Comparison of ENCODE assay signal across 11 cellular contexts in genomic region chr7:80312139-80312661, GRCh38.
DNase-seq lines count a peak whose midpoint lies in the region; ATAC-seq and TF ChIP-seq lines count a peak whose summit lies in the region.
"Had no signal": no experiment of that assay in that cellular context is flagged by ENCODE, and none has a peak within 500 bp of the region (broad histone marks: within the 10 kb centered on the region; RNA-seq: fewer than 3 reads in every experiment).

No MANE protein-coding gene starts in this region.

- peak overlapping the region; percentile 63 for H3K4me2 ChIP-seq in PC-3 (ENCODE audit: low read length)

- no peaks in the 10 kb centered on the region for H4K20me1 ChIP-seq in PC-3 (ENCODE audit: low read length)

- BruUV-seq in PC-3 (replicated peaks; lab: Mats Ljungman, UMichigan) = no TSS peak

- H3K9me2 ChIP-seq in PC-3 (replicated peaks; ENCODE audit: low read length) = no peaks in the 10 kb centered on the region

- CTCF ChIA-PET in PC-3 (lab: Charles Lee) = interaction anchor here (0.8 to 1.9 kb wide), 2 partner anchors 80 to 178 kb away, joined by 4 read pairs; no protein-coding TSS in a partner anchor

- H3K9me3 ChIP-seq in PC-3 (ENCODE audit: low read length) = no peaks in the 10 kb centered on the region
- H3K9me3 ChIP-seq: thoracic aorta had no signal

- peak overlapping the region; percentile 74 for H3K27ac ChIP-seq in PC-3 (ENCODE audit: low read length)
- H3K27ac ChIP-seq: thoracic aorta had no signal

- H3K4me1 ChIP-seq in PC-3 (ENCODE audit: insufficient read depth, low read length) = peaks cover 23% of the 10 kb centered on the region

- no peak overlapping the region for H3K4me3 ChIP-seq in PC-3 (ENCODE audit: low read length)
- no peak overlapping the region for H3K4me3 ChIP-seq in fibroblast of mammary gland (ENCODE audit: control insufficient read depth, low read depth, low read length)
- H3K4me3 ChIP-seq: thoracic aorta had no signal

- TF ChIP-seq CTCF in PC-3 (conservative IDR thresholded peaks at IDR 0.05; ENCODE audit: low read depth, low read length) = no peak
- TF ChIP-seq CTCF in fibroblast of mammary gland (conservative IDR thresholded peaks at IDR 0.05; ENCODE audit: control insufficient read depth, insufficient read depth, low read depth, low read length) = no peak

- no peaks in the 10 kb centered on the region for H3K79me2 ChIP-seq in PC-3 (ENCODE audit: low read length)

- peak overlapping the region; percentile 19 for H3K9ac ChIP-seq in PC-3 (ENCODE audit: low read length)

- no peaks in the 10 kb centered on the region for H3K36me3 ChIP-seq in PC-3 (ENCODE audit: low read depth, low read length)
- H3K36me3 ChIP-seq: thoracic aorta had no signal

- no peaks in the 10 kb centered on the region for H3F3A ChIP-seq in PC-3 (ENCODE audit: low read length, unreplicated experiment)

- POLR2A ChIA-PET in PC-3 (lab: Charles Lee; ENCODE audit: unreplicated experiment) = no interaction called here

- H3K27me3 ChIP-seq in PC-3 (ENCODE audit: low read length) = no peaks in the 10 kb centered on the region

- intact Hi-C loops in PC-3 (cut with micrococcal nuclease) = loop anchor here (1.0 to 5.0 kb wide), 4 partner anchors 34 to 81 kb away; no protein-coding TSS in a partner anchor

- peak; percentile 94 for ATAC-seq in PC-3
- no peak for ATAC-seq in GM21447 (IDR thresholded peaks at IDR 0.05; ENCODE audit: unreplicated experiment)

- peak overlapping the region; percentile 60 for H2AFZ ChIP-seq in PC-3 (ENCODE audit: low read length)

- DNase-seq in NCI-H1417 (lab: John Stamatoyannopoulos, UW) (peak in 2 of 3 experiments; percentile 64 to 83), NCI-H1417 treated with DMSO at 0.1 percent for 48 hours (lab: John Stamatoyannopoulos, UW) (no peak), PC-3 (peak; percentile 75), fibroblast of mammary gland (ENCODE audit: low read depth) (peak; percentile 22), pulmonary artery endothelial cell (ENCODE audit: low read depth, low spot score) (peak; percentile 96), HUDEP-2 (lab: John Stamatoyannopoulos, UW; ENCODE audit: unreplicated experiment in 76 of 76) (no peak), SK-N-DZ (ENCODE audit: low spot score) (no peak)
- DNase-seq: activated T-cell treated with anti-CD3 and anti-CD28 coated beads, Interleukin-2, amount 50 U/mL, for 1 hour; NCI-H1694 treated with DMSO at 0.1 percent for 48 hours had no signal

Comparison
In these comparisons a context has a peak if more than half of its experiments do, and no peak if none do; other contexts are left out.
1. DNase-seq: peak in NCI-H1417 (2 of 3), PC-3 (single experiment), fibroblast of mammary gland (single experiment) and pulmonary artery endothelial cell (single experiment); none in NCI-H1417 treated with DMSO at 0.1 percent for 48 hours (single experiment), HUDEP-2 (0 of 76) and SK-N-DZ (single experiment).